11 cellular contexts compared by ENCODE assay signal in genomic region chr19:18232540-18233223, GRCh38. TPM values are rescaled to one million over a fixed set of nuclear protein-coding genes. Genes with fewer than 3 reads are reported as not detected.
DNase-seq lines count a peak whose midpoint lies in the region; FAIRE-seq and TF ChIP-seq lines count a peak whose summit lies in the region.
"Had no signal": no experiment of that assay in that cellular context is flagged by ENCODE, and none has a peak within 500 bp of the region (broad histone marks: within the 10 kb centered on the region; RNA-seq: fewer than 3 reads in every experiment).

No MANE protein-coding gene starts in this region.

- H3K36me3 Mint-ChIP-seq in IgD-negative memory B cell (no peaks in the 10 kb centered on the region), astrocyte (ENCODE audit: low read depth, unreplicated experiment) (no peaks in the 10 kb centered on the region)

- H2BK15ac ChIP-seq in mesendoderm (replicated peaks; ENCODE audit: low read depth) = no peak overlapping the region

- H3K4me1 Mint-ChIP-seq in IgD-negative memory B cell (peaks cover 7 to 13% (median 9%) of the 10 kb centered on the region in 3 donors), astrocyte (ENCODE audit: low read depth, unreplicated experiment) (peaks cover 4% of the 10 kb centered on the region)

- H4K8ac ChIP-seq in mesendoderm (ENCODE audit: low read depth, low read length) = no peak overlapping the region

- H3K4me3 Mint-ChIP-seq in IgD-negative memory B cell (no peak overlapping the region), astrocyte (ENCODE audit: unreplicated experiment) (peak overlapping the region; percentile 75)
- H3K4me3 Mint-ChIP-seq: activated naive CD8-positive, alpha-beta T cell had no signal

- H4K5ac ChIP-seq in mesendoderm (ENCODE audit: low read length) = no peak overlapping the region

- intact Hi-C loops in sigmoid colon (cut with DNase I) = no loop called here

- H2BK5ac ChIP-seq in mesendoderm (ENCODE audit: low read length) = no peak overlapping the region

- TF ChIP-seq POLR2A in suprapubic skin (IDR thresholded peaks at IDR 0.05) = no peak
- TF ChIP-seq POLR2A in sigmoid colon (IDR thresholded peaks at IDR 0.05) = no peak

- H3K9me3 ChIP-seq in astrocyte (ENCODE audit: insufficient read depth, low read depth, low read length) (no peaks in the 10 kb centered on the region), suprapubic skin (no peaks in the 10 kb centered on the region), sigmoid colon (peaks cover 0 to 12% (median 7%) of the 10 kb centered on the region in 4 donors)

- no peaks in the 10 kb centered on the region for H3K79me2 ChIP-seq in astrocyte (ENCODE audit: insufficient read depth, low read length)
- no peaks in the 10 kb centered on the region for H3K79me2 ChIP-seq in mesendoderm (ENCODE audit: control insufficient read depth, insufficient read depth, low read length)

- peak overlapping the region; percentile 83 for H3K56ac ChIP-seq in mesendoderm (ENCODE audit: low read length)

- H3K4ac ChIP-seq in mesendoderm (ENCODE audit: low read depth, low read length) = no peak overlapping the region

- H3K27me3 Mint-ChIP-seq in IgD-negative memory B cell (peaks cover 58% of the 10 kb centered on the region), astrocyte (ENCODE audit: low read depth, unreplicated experiment) (peaks cover 45% of the 10 kb centered on the region)

- peak; percentile 87 for DNase-seq in DMS53 (lab: John Stamatoyannopoulos, UW)
- no peak for DNase-seq in DMS53 treated with DMSO at 0.1 percent for 48 hours (lab: John Stamatoyannopoulos, UW; ENCODE audit: unreplicated experiment)
- no peak for DNase-seq in astrocyte (ENCODE audit: low read depth)
- peak; percentile 94 for DNase-seq in mesendoderm
- DNase-seq in suprapubic skin (ENCODE audit: low spot score in 2 of 2) = no peak
- no peak for DNase-seq in sigmoid colon
- DNase-seq in NCI-H187 (lab: John Stamatoyannopoulos, UW) = no peak

- no peak overlapping the region for H3K18ac ChIP-seq in mesendoderm (ENCODE audit: low read length)

- WGBS in mesendoderm (ENCODE audit: extremely low coverage, insufficient coverage, low lambda C conversion rate) = no CpG with 5 or more reads among the region's 46 CpGs
- 5% methylated on average over 32 of the region's 46 CpGs for WGBS in suprapubic skin
- 6 to 22% methylated on average over 46 of the region's 46 CpGs for WGBS in sigmoid colon, 2 donors

- no peak for FAIRE-seq in astrocyte (lab: Jason Lieb, UNC)
- FAIRE-seq: A204.1 had no signal

- TF ChIP-seq EP300 in suprapubic skin (IDR thresholded peaks at IDR 0.05) = no peak
- TF ChIP-seq EP300 in sigmoid colon (IDR thresholded peaks at IDR 0.05) = no peak

- H3K9me3 Mint-ChIP-seq in IgD-negative memory B cell = peaks cover 0 to 1% (median 0%) of the 10 kb centered on the region in 3 donors
- peaks cover 5% of the 10 kb centered on the region for H3K9me3 Mint-ChIP-seq in astrocyte (ENCODE audit: unreplicated experiment)

- H3K27me3 ChIP-seq in astrocyte (ENCODE audit: insufficient read depth, low read length) (peaks cover 12% of the 10 kb centered on the region), mesendoderm (ENCODE audit: insufficient read depth, low read length, poor library complexity) (no peaks in the 10 kb centered on the region), suprapubic skin (peaks cover 76% of the 10 kb centered on the region), sigmoid colon (peaks cover 12 to 76% (median 30%) of the 10 kb centered on the region in 3 donors)

- H3K9ac ChIP-seq in astrocyte (ENCODE audit: low read length) (no peak overlapping the region), mesendoderm (ENCODE audit: low read length) (peak overlapping the region; percentile 65)

- H3K36me3 ChIP-seq in astrocyte (ENCODE audit: insufficient read depth, low read length) (no peaks in the 10 kb centered on the region), mesendoderm (ENCODE audit: control insufficient read depth, insufficient read depth, low read length) (no peaks in the 10 kb centered on the region), suprapubic skin (no peaks in the 10 kb centered on the region), sigmoid colon (no peaks in the 10 kb centered on the region)

- TF ChIP-seq CTCF in astrocyte (IDR thresholded peaks at IDR 0.05; ENCODE audit: insufficient read depth, low read depth, low read length) (no peak), suprapubic skin (IDR thresholded peaks at IDR 0.05) (no peak), sigmoid colon (IDR thresholded peaks at IDR 0.05) (no peak)

- H3K27ac ChIP-seq in astrocyte (ENCODE audit: low read depth, low read length) (no peak overlapping the region), mesendoderm (ENCODE audit: low read depth, low read length) (peak overlapping the region; percentile 27), suprapubic skin (no peak overlapping the region), sigmoid colon (no peak overlapping the region)

- H3K23ac ChIP-seq in mesendoderm (ENCODE audit: low read length) = no peak overlapping the region

- H2BK120ac ChIP-seq in mesendoderm (ENCODE audit: low read depth, low read length) = no peak overlapping the region

- H3K4me3 ChIP-seq in astrocyte (ENCODE audit: insufficient read depth, low read depth, low read length) (no peak overlapping the region), mesendoderm (ENCODE audit: low read length) (no peak overlapping the region), suprapubic skin (no peak overlapping the region), sigmoid colon (no peak overlapping the region)

- no peak overlapping the region for H2AK5ac ChIP-seq in mesendoderm (ENCODE audit: low read length)

- H3K4me2 ChIP-seq in astrocyte (ENCODE audit: low read length) (peak overlapping the region; percentile 63), mesendoderm (ENCODE audit: low read length) (peak overlapping the region; percentile 58)

- H3K27ac Mint-ChIP-seq in IgD-negative memory B cell (peak overlapping the region in 2 of 3 donors; percentile 23 to 28), astrocyte (ENCODE audit: unreplicated experiment) (no peak overlapping the region)
- H3K27ac Mint-ChIP-seq: activated naive CD8-positive, alpha-beta T cell had no signal

- no peaks in the 10 kb centered on the region for H3K79me1 ChIP-seq in mesendoderm (ENCODE audit: low read length)

- H3K4me1 ChIP-seq in astrocyte (ENCODE audit: insufficient read depth, low read length) (no peaks in the 10 kb centered on the region), mesendoderm (ENCODE audit: control insufficient read depth, low read depth, low read length) (peaks cover 6% of the 10 kb centered on the region), suprapubic skin (peaks cover 8% of the 10 kb centered on the region), sigmoid colon (peaks cover 0 to 12% (median 2%) of the 10 kb centered on the region in 4 donors)

- H4K20me1 ChIP-seq in astrocyte (ENCODE audit: insufficient read depth, low read length) = no peaks in the 10 kb centered on the region

- H2AFZ ChIP-seq in astrocyte (ENCODE audit: low read depth, low read length) = no peak overlapping the region

RNA-seq across cellular contexts. Expression of gene PDE4C, which starts 6.4 kb away (rescaled TPM):
- polyA plus RNA-seq in IgD-negative memory B cell = not detected
- total RNA-seq in astrocyte = 0.64 and 0.70 TPM in 2 replicates
- 0.14 TPM for polyA plus RNA-seq in mesendoderm (2013, experiment 1 of 2)
- 0.03 TPM for polyA plus RNA-seq in mesendoderm (2013, experiment 2 of 2)
- total RNA-seq in suprapubic skin = 1 to 10 TPM in 1 of 4 donors, under 1 TPM in 1, not detected in 2; 0.47 to 2.0 TPM
- 1 to 10 TPM; 1.8 to 8.6 (median 4.5) TPM for total RNA-seq in sigmoid colon
- 1 to 10 TPM in 1 of 3 donors, not detected in 2; 4.0 TPM for polyA plus RNA-seq in sigmoid colon
- total RNA-seq: T-helper 2 cell treated with Interferon-gamma antibody and Interleukin-4, amounts not matched to agents 100 ng/mL and 5 ng/mL, for 36 hours had no signal

RNA-seq across cellular contexts. Expression of gene RAB3A, which starts 28.8 kb away (rescaled TPM):
- polyA plus RNA-seq in IgD-negative memory B cell (1.5 TPM), sigmoid colon (1 to 10 TPM; 2.1 to 4.8 (median 4.2) TPM)
- total RNA-seq in astrocyte (6.6 and 7.5 TPM in 2 replicates), suprapubic skin (1 to 10 TPM; 1.9 to 5.3 (median 1.9) TPM), sigmoid colon (1 to 10 TPM in 3 of 4 donors, under 1 TPM in 1; 0.66 to 2.9 (median 2.2) TPM)
- polyA plus RNA-seq in mesendoderm (2013, experiment 1 of 2) = 1.9 TPM
- polyA plus RNA-seq in mesendoderm (2013, experiment 2 of 2) = 1.9 TPM

RNA-seq across cellular contexts. Expression of gene MPV17L2, which starts 39.7 kb away (rescaled TPM):
- 16.6 TPM for polyA plus RNA-seq in IgD-negative memory B cell
- total RNA-seq in astrocyte = 17.7 and 21.8 TPM in 2 replicates
- 36.6 TPM for polyA plus RNA-seq in mesendoderm (2013, experiment 1 of 2)
- 35.4 TPM for polyA plus RNA-seq in mesendoderm (2013, experiment 2 of 2)
- total RNA-seq in suprapubic skin = 10 to 100 TPM in 3 of 4 donors, 1 to 10 TPM in 1; 4.8 to 27.2 (median 14.7) TPM
- 10 to 100 TPM; 15.8 to 37.3 (median 26.2) TPM for total RNA-seq in sigmoid colon
- 10 to 100 TPM in 2 of 3 donors, 1 to 10 TPM in 1; 9.0 to 26.4 (median 12.0) TPM for polyA plus RNA-seq in sigmoid colon

RNA-seq across cellular contexts. Expression of gene IQCN, which starts 41.6 kb away (rescaled TPM):
- polyA plus RNA-seq in IgD-negative memory B cell (1.4 TPM), sigmoid colon (1 to 10 TPM; 1.2 to 4.4 (median 3.4) TPM)
- total RNA-seq in astrocyte (1.3 and 1.7 TPM in 2 replicates), suprapubic skin (10 to 100 TPM in 3 of 4 donors, 1 to 10 TPM in 1; 8.1 to 27.6 (median 13.6) TPM), sigmoid colon (1 to 10 TPM; 1.4 to 5.8 (median 2.9) TPM)
- polyA plus RNA-seq in mesendoderm (2013, experiment 1 of 2) = 0.06 TPM
- 0.07 TPM for polyA plus RNA-seq in mesendoderm (2013, experiment 2 of 2)

RNA-seq across cellular contexts. Expression of gene JUND, which starts 48.7 kb away (rescaled TPM):
- polyA plus RNA-seq in IgD-negative memory B cell (164 TPM), sigmoid colon (100 to 1,000 TPM; 179 to 221 (median 180) TPM)
- total RNA-seq in astrocyte (151 and 161 TPM in 2 replicates), suprapubic skin (100 to 1,000 TPM; 330 to 579 (median 396) TPM), sigmoid colon (100 to 1,000 TPM; 163 to 369 (median 230) TPM)
- 70.9 TPM for polyA plus RNA-seq in mesendoderm (2013, experiment 1 of 2)
- 72.9 TPM for polyA plus RNA-seq in mesendoderm (2013, experiment 2 of 2)

Comparison
In these comparisons a context has a peak if more than half of its experiments do, and no peak if none do; other contexts are left out.
1. DNase-seq: peak in DMS53 (single experiment) and mesendoderm (single experiment); none in DMS53 treated with DMSO at 0.1 percent for 48 hours (single experiment), astrocyte (single experiment), suprapubic skin (0 of 2), sigmoid colon (single experiment) and NCI-H187 (0 of 2).